Comparison of ENCODE assay signal across 19 cellular contexts in genomic region chr1:182174202-182174855, GRCh38.
DNase-seq lines count a peak whose midpoint lies in the region; ATAC-seq and TF ChIP-seq lines count a peak whose summit lies in the region.
"Had no signal": no experiment of that assay in that cellular context is flagged by ENCODE, and none has a peak within 500 bp of the region (broad histone marks: within the 10 kb centered on the region; RNA-seq: fewer than 3 reads in every experiment).

No MANE protein-coding gene starts in this region.

- peaks cover 0 to 5% (median 3%) of the 10 kb centered on the region in 3 donors for H3K4me1 Mint-ChIP-seq in T-cell

- H3K27me3 ChIP-seq in heart right ventricle (no peaks in the 10 kb centered on the region), prostate gland (replicated peaks; ENCODE audit: insufficient read depth) (no peaks in the 10 kb centered on the region)
- H3K27me3 ChIP-seq: BLaER1 treated with 17β-estradiol and CSF1 and Interleukin-3, amounts not matched to agents 10 nM and 100 nM; ovary; thyroid gland had no signal

- peak overlapping the region in 1 of 2 donors; percentile 31 for H3K27ac Mint-ChIP-seq in T-cell
- H3K27ac Mint-ChIP-seq: activated naive CD4-positive, alpha-beta T cell treated with anti-CD3 and anti-CD28 coated beads, Interleukin-2, amount 10 ng/mL, durations not matched to agents 7 days and 5 days had no signal

- H3K36me3 ChIP-seq in heart right ventricle (no peaks in the 10 kb centered on the region), prostate gland (no peaks in the 10 kb centered on the region)
- H3K36me3 ChIP-seq: BLaER1 treated with 17β-estradiol and CSF1 and Interleukin-3, amounts not matched to agents 10 nM and 100 nM; ovary; thyroid gland had no signal

- H3K27me3 Mint-ChIP-seq in T-cell: peaks cover 0 to 3% of the 10 kb centered on the region in 2 donors

- no peak for TF ChIP-seq POLR2A in prostate gland (IDR thresholded peaks at IDR 0.05)

- intact Hi-C loops in heart right ventricle (cut with DNase I) (no loop called here), prostate gland (cut with DNase I) (no loop called here)

- H3K4me3 ChIP-seq in heart right ventricle (no peak overlapping the region), prostate gland (no peak overlapping the region)
- H3K4me3 ChIP-seq: BLaER1 treated with 17β-estradiol and CSF1 and Interleukin-3, amounts not matched to agents 10 nM and 100 nM; ovary; thyroid gland had no signal

- TF ChIP-seq CTCF in C4-2B (conservative IDR thresholded peaks at IDR 0.05) (no peak), heart right ventricle (IDR thresholded peaks at IDR 0.05) (no peak), prostate gland (IDR thresholded peaks at IDR 0.05) (no peak), GM10266 (IDR thresholded peaks at IDR 0.05; ENCODE audit: control insufficient read depth, insufficient read depth, low read depth, missing control alignments) (no peak)

- POLR2A ChIA-PET in T-cell (lab: Charles Lee): no interaction called here

- H3K27ac ChIP-seq in C4-2B: peak overlapping the region; percentile 25; the same call in 1 of the 2 replicates
- peak overlapping the region; percentile 32 for H3K27ac ChIP-seq in cingulate gyrus (ENCODE audit: low read depth, low read length)
- peak overlapping the region in 9 of 10 donors; percentile 5 to 56 (median 37) for H3K27ac ChIP-seq in heart right ventricle
- H3K27ac ChIP-seq in prostate gland: peak overlapping the region; percentile 46 to 68
- H3K27ac ChIP-seq: ovary had no signal

- H3K36me3 Mint-ChIP-seq in T-cell: no peaks in the 10 kb centered on the region
- H3K36me3 Mint-ChIP-seq: activated naive CD4-positive, alpha-beta T cell treated with anti-CD3 and anti-CD28 coated beads, Interleukin-2, amount 10 ng/mL, durations not matched to agents 7 days and 5 days had no signal

- peak; percentile 62 to 92 (median 82) for ATAC-seq in heart right ventricle
- ATAC-seq in T-cell (replicated peaks in 1 of 4): no peak
- ATAC-seq: Panc1 had no signal

- peak; percentile 24 to 27 for DNase-seq in heart right ventricle
- peak; percentile 37 for DNase-seq in prostate gland (ENCODE audit: low spot score)
- no peak for DNase-seq in GM10266 (ENCODE audit: extremely low spot score)
- no peak for DNase-seq in T-cell
- DNase-seq in stimulated activated CD4-positive, alpha-beta T cell treated with anti-CD3 and anti-CD28 coated beads, Interleukin-4, amount 100 ng/mL, for 1 hour: no peak
- DNase-seq in superior temporal gyrus (ENCODE audit: extremely low spot score): no peak
- DNase-seq: activated CD4-positive, alpha-beta T cell treated with anti-CD3 and anti-CD28 coated beads, Interleukin-2, amount 50 U/mL, for 4 hours; activated naive CD4-positive, alpha-beta T cell treated with anti-CD3 and anti-CD28 coated beads, Interleukin-2, amount 10 ng/mL, durations not matched to agents 7 days and 5 days; activated T-cell treated with anti-CD3 and anti-CD28 coated beads for 4 hours; DMS153; MV-4-11; NCI-H774; small intestine; thyroid gland had no signal

- no peak overlapping the region for H3K4me3 Mint-ChIP-seq in T-cell
- H3K4me3 Mint-ChIP-seq: activated naive CD4-positive, alpha-beta T cell treated with anti-CD3 and anti-CD28 coated beads, Interleukin-2, amount 10 ng/mL, durations not matched to agents 7 days and 5 days had no signal

- no peaks in the 10 kb centered on the region for H3K9me3 ChIP-seq in heart right ventricle
- H3K9me3 ChIP-seq in prostate gland: no peaks in the 10 kb centered on the region
- H3K9me3 ChIP-seq: ovary, thyroid gland had no signal

- H3K4me1 ChIP-seq in heart right ventricle: peaks cover 0 to 54% (median 18%) of the 10 kb centered on the region in 9 donors
- H3K4me1 ChIP-seq in prostate gland (replicated peaks): peaks cover 10% of the 10 kb centered on the region

- CTCF ChIA-PET in T-cell (lab: Charles Lee): interaction anchor here in 1 of 2 donors (0.7 kb wide), 2 partner anchors 42 to 778 kb away, joined by 5 to 7 read pairs; no protein-coding TSS in a partner anchor

- WGBS in heart right ventricle, 2 donors: 34 to 43% methylated on average over 5 of the region's 5 CpGs
- 24% methylated on average over 5 of the region's 5 CpGs for WGBS in prostate gland

- no peaks in the 10 kb centered on the region for H3K9me3 Mint-ChIP-seq in T-cell
- H3K9me3 Mint-ChIP-seq: activated naive CD4-positive, alpha-beta T cell treated with anti-CD3 and anti-CD28 coated beads, Interleukin-2, amount 10 ng/mL, durations not matched to agents 7 days and 5 days had no signal

Comparison
In these comparisons a context has a peak if more than half of its experiments do, and no peak if none do; other contexts are left out.
1. ATAC-seq: peak in heart right ventricle (8 of 8); none in T-cell (0 of 4).
2. DNase-seq: peak in heart right ventricle (2 of 2) and prostate gland (single experiment); none in GM10266 (single experiment), T-cell (0 of 34), stimulated activated CD4-positive, alpha-beta T cell treated with anti-CD3 and anti-CD28 coated beads, Interleukin-4, amount 100 ng/mL, for 1 hour (single experiment) and superior temporal gyrus (single experiment).
3. Peak in every context shown above with its lines, with median percentiles within 50 percentile points of each other: H3K27ac ChIP-seq.